Comparison of ENCODE assay signal across 18 cellular contexts in the genomic region with DNA sequence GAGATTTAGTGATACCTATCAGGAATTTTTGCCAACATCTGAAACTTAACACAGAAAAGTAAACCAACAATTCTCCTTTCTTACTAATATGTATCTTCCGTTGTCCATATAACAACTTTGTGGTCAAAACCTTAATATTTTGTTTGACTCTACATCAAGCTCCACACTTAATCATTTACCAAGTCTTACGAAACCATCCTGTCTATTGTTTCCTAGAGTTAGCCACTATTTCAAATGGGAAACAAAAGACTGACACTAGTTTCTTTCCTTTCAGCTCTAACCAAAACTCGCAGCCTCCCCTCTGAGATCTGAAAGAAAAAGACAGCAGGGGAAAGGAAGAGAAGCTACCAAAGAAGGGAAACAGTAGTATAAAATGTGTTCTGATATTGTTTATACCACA. TPM values are rescaled to one million over a fixed set of nuclear protein-coding genes. Genes with fewer than 3 reads are reported as not detected.
A peak's percentile ranks its signal among the peaks of the same experiment; 100 is the strongest.
DNase-seq lines count a peak whose midpoint lies in the region; ATAC-seq and TF ChIP-seq lines count a peak whose summit lies in the region.
"Had no signal": no experiment of that assay in that cellular context is flagged by ENCODE, and none has a peak within 500 bp of the region (broad histone marks: within the 10 kb centered on the region; RNA-seq: fewer than 3 reads in every experiment).

No MANE protein-coding gene starts in this region.

- H3K9me3 Mint-ChIP-seq in activated CD4-positive, alpha-beta memory T cell treated with anti-CD3 and anti-CD28 coated beads for 36 hours = no peaks in the 10 kb centered on the region
- H3K9me3 Mint-ChIP-seq: activated CD4-positive, alpha-beta memory T cell treated with anti-CD3 and anti-CD28 coated beads, Interleukin-2, amount 10 ng/mL, durations not matched to agents 7 days and 5 days; activated T-helper 1 cell treated with anti-CD3 and anti-CD28 coated beads, Interleukin-12 subunit alpha, Interleukin-12 subunit beta, Interleukin-2, Interleukin-4 antibody, amounts not matched to agents 30 ng/mL and 10 ng/mL and 1 ng/mL, durations not matched to agents 14 hours and 24 hours and 36 hours; neural crest cell had no signal

- no peak for DNase-seq in PC-9
- peak; percentile 61 for DNase-seq in kidney tubule cell (ENCODE audit: low spot score)
- DNase-seq in activated CD4-positive, alpha-beta memory T cell treated with anti-CD3 and anti-CD28 coated beads for 36 hours = no peak
- no peak for DNase-seq in upper lobe of right lung
- DNase-seq in vagina (ENCODE audit: extremely low spot score in 2 of 2) = no peak
- DNase-seq: activated CD4-positive, alpha-beta memory T cell treated with anti-CD3 and anti-CD28 coated beads, Interleukin-2, amount 10 ng/mL, durations not matched to agents 7 days and 5 days; mesendoderm; NCI-H2029 treated with DMSO at 0.1 percent for 48 hours; NCI-H524; stimulated activated CD4-positive, alpha-beta T cell treated with anti-CD3 and anti-CD28 coated beads, Interleukin-15, amount 100 ng/mL, for 24 hours; SW 1271 had no signal

- peaks cover 6% of the 10 kb centered on the region; the same call in 1 of the 2 replicates for H3F3A ChIP-seq in PC-9 (ENCODE audit: insufficient read depth, low read depth)

- H3K27me3 ChIP-seq in PC-9 (ENCODE audit: insufficient read depth, low read depth) (no peaks in the 10 kb centered on the region), upper lobe of right lung (no peaks in the 10 kb centered on the region), vagina (no peaks in the 10 kb centered on the region)
- H3K27me3 ChIP-seq: gastroesophageal sphincter had no signal

- H3K4me1 Mint-ChIP-seq in activated CD4-positive, alpha-beta memory T cell treated with anti-CD3 and anti-CD28 coated beads for 36 hours (ENCODE audit: low read depth) = peaks cover 5% of the 10 kb centered on the region
- H3K4me1 Mint-ChIP-seq: neural crest cell had no signal

- H3K4me3 ChIP-seq in PC-9 (no peak overlapping the region), upper lobe of right lung (no peak overlapping the region), vagina (no peak overlapping the region)
- H3K4me3 ChIP-seq: gastroesophageal sphincter had no signal

- TF ChIP-seq CTCF in PC-9 (conservative IDR thresholded peaks at IDR 0.05) (no peak), upper lobe of right lung (IDR thresholded peaks at IDR 0.05) (no peak), vagina (IDR thresholded peaks at IDR 0.05) (no peak)

- H3K4me3 Mint-ChIP-seq in activated CD4-positive, alpha-beta memory T cell treated with anti-CD3 and anti-CD28 coated beads for 36 hours = no peak overlapping the region
- H3K4me3 Mint-ChIP-seq: activated CD4-positive, alpha-beta memory T cell treated with anti-CD3 and anti-CD28 coated beads, Interleukin-2, amount 10 ng/mL, durations not matched to agents 7 days and 5 days; activated T-helper 1 cell treated with anti-CD3 and anti-CD28 coated beads, Interleukin-12 subunit alpha, Interleukin-12 subunit beta, Interleukin-2, Interleukin-4 antibody, amounts not matched to agents 30 ng/mL and 10 ng/mL and 1 ng/mL, durations not matched to agents 14 hours and 24 hours and 36 hours; neural crest cell had no signal

- no peaks in the 10 kb centered on the region for H4K20me1 ChIP-seq in PC-9 (ENCODE audit: insufficient read depth)

- H3K36me3 ChIP-seq in PC-9 (ENCODE audit: low read depth) = no peaks in the 10 kb centered on the region
- H3K36me3 ChIP-seq in upper lobe of right lung = no peaks in the 10 kb centered on the region
- no peaks in the 10 kb centered on the region for H3K36me3 ChIP-seq in vagina
- H3K36me3 ChIP-seq: gastroesophageal sphincter had no signal

- no peaks in the 10 kb centered on the region for H3K9me3 ChIP-seq in PC-9 (ENCODE audit: insufficient read depth, low read depth)
- no peaks in the 10 kb centered on the region for H3K9me3 ChIP-seq in upper lobe of right lung
- H3K9me3 ChIP-seq in vagina = no peaks in the 10 kb centered on the region
- H3K9me3 ChIP-seq: gastroesophageal sphincter had no signal

- no peak overlapping the region for H3K27ac Mint-ChIP-seq in activated CD4-positive, alpha-beta memory T cell treated with anti-CD3 and anti-CD28 coated beads for 36 hours
- H3K27ac Mint-ChIP-seq: activated CD4-positive, alpha-beta memory T cell treated with anti-CD3 and anti-CD28 coated beads, Interleukin-2, amount 10 ng/mL, durations not matched to agents 7 days and 5 days; activated T-helper 1 cell treated with anti-CD3 and anti-CD28 coated beads, Interleukin-12 subunit alpha, Interleukin-12 subunit beta, Interleukin-2, Interleukin-4 antibody, amounts not matched to agents 30 ng/mL and 10 ng/mL and 1 ng/mL, durations not matched to agents 14 hours and 24 hours and 36 hours had no signal

- no peak for TF ChIP-seq POLR2A in vagina (IDR thresholded peaks at IDR 0.05)

- no peaks in the 10 kb centered on the region for H3K9me2 ChIP-seq in PC-9 (ENCODE audit: insufficient read depth)

- no peaks in the 10 kb centered on the region for H3K27me3 Mint-ChIP-seq in activated CD4-positive, alpha-beta memory T cell treated with anti-CD3 and anti-CD28 coated beads for 36 hours

- no peaks in the 10 kb centered on the region for H3K36me3 Mint-ChIP-seq in activated CD4-positive, alpha-beta memory T cell treated with anti-CD3 and anti-CD28 coated beads for 36 hours

- ATAC-seq in GM18909 (IDR thresholded peaks at IDR 0.05; ENCODE audit: poor library complexity, unreplicated experiment) = peak; percentile 69
- peak; percentile 61 for ATAC-seq in HG02943 (IDR thresholded peaks at IDR 0.05; ENCODE audit: low read depth, unreplicated experiment)
- ATAC-seq in upper lobe of right lung = no peak
- ATAC-seq: gastroesophageal sphincter, HCT116, Panc1 had no signal

- peak overlapping the region; percentile 33; the same call in 1 of the 2 replicates for H2AFZ ChIP-seq in PC-9

- BruUV-seq in PC-9 (replicated peaks; lab: Mats Ljungman, UMichigan) = no TSS peak

- CTCF ChIA-PET in PC-9 (lab: Charles Lee) = no interaction called here
- CTCF ChIA-PET in activated CD4-positive, alpha-beta memory T cell treated with anti-CD3 and anti-CD28 coated beads for 36 hours (lab: Charles Lee) = no interaction called here

- H3K4me1 ChIP-seq in PC-9 (replicated peaks; ENCODE audit: insufficient read depth) (peaks cover 28% of the 10 kb centered on the region), upper lobe of right lung (no peaks in the 10 kb centered on the region), vagina (no peaks in the 10 kb centered on the region)
- H3K4me1 ChIP-seq: gastroesophageal sphincter had no signal

- intact Hi-C loops in PC-9 (cut with micrococcal nuclease; ENCODE audit: unreplicated experiment) = no loop called here
- intact Hi-C loops in activated CD4-positive, alpha-beta memory T cell treated with anti-CD3 and anti-CD28 coated beads for 36 hours (cut with micrococcal nuclease) = no loop called here
- intact Hi-C loops in upper lobe of right lung (cut with DNase I) = no loop called here
- intact Hi-C loops in vagina (cut with DNase I) = no loop called here

- no peaks in the 10 kb centered on the region for H3K79me2 ChIP-seq in PC-9 (ENCODE audit: low read depth)

- H3K27ac ChIP-seq in PC-9 (no peak overlapping the region), upper lobe of right lung (no peak overlapping the region), vagina (no peak overlapping the region)
- H3K27ac ChIP-seq: gastroesophageal sphincter had no signal

- POLR2A ChIA-PET in PC-9 (lab: Charles Lee; ENCODE audit: unreplicated experiment) = no interaction called here
- POLR2A ChIA-PET in activated CD4-positive, alpha-beta memory T cell treated with anti-CD3 and anti-CD28 coated beads for 36 hours (lab: Charles Lee) = interaction anchor here (1.1 kb wide), 1 partner anchor 26 kb away, joined by 4 read pairs; no protein-coding TSS in a partner anchor

- no peak overlapping the region for H3K4me2 ChIP-seq in PC-9

RNA-seq across cellular contexts. Expression of a gene that starts 26.5 kb away (rescaled TPM):
- total RNA-seq in PC-9 (2021) (10.3 and 14.6 TPM in 2 replicates), upper lobe of right lung (15.7 TPM), vagina (11.3 TPM)
- total RNA-seq in activated CD4-positive, alpha-beta memory T cell treated with anti-CD3 and anti-CD28 coated beads for 36 hours = 10 to 100 TPM; 15.8 to 16.2 TPM

RNA-seq across cellular contexts. Expression of a gene that starts 40.6 kb away (rescaled TPM):
- total RNA-seq in PC-9 (2021) = 306 and 350 TPM in 2 replicates
- 10 to 100 TPM; 49.2 to 53.4 TPM for total RNA-seq in activated CD4-positive, alpha-beta memory T cell treated with anti-CD3 and anti-CD28 coated beads for 36 hours
- 726 TPM for total RNA-seq in upper lobe of right lung
- 234 TPM for total RNA-seq in vagina
